ENCODE assay signal across 26 cellular contexts in the genomic region with DNA sequence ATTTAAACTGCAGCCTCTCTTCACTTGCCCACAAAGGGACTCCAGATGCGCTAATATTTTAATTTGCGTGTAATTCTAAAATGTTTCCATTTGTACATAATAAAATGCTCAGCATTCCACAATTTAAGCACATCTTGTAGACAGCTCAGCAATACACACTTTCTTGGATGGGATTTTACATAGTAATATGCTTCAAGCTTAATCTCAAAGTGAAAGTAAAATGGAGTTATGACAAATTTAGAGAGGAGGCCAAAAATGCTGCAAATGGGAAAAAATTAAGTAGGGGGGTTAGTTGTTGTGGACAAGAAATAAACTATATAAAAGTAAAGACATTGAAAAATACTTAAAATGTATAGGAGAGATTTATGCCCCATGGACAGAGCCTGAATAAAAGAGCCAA.
DNase-seq lines count a peak whose midpoint lies in the region; ATAC-seq and TF ChIP-seq lines count a peak whose summit lies in the region.
"Had no signal": no experiment of that assay in that cellular context is flagged by ENCODE, and none has a peak within 500 bp of the region (broad histone marks: within the 10 kb centered on the region; RNA-seq: fewer than 3 reads in every experiment).

No MANE protein-coding gene starts in this region.

- DNase-seq in AG08395 (ENCODE audit: low spot score), result peak; percentile 5
- peak; percentile 48 for DNase-seq in NCI-H69 (lab: John Stamatoyannopoulos, UW)
- DNase-seq in fibroblast of lung (ENCODE audit: low read depth in 2 of 2), result peak in 1 of 2 donors; percentile 36
- no peak for DNase-seq in sigmoid colon
- DNase-seq in NCI-H1105 (lab: John Stamatoyannopoulos, UW), result no peak
- no peak for DNase-seq in activated naive CD4-positive, alpha-beta T cell (lab: John Stamatoyannopoulos, UW)
- DNase-seq: activated B cell treated with CpG ODN at 0.5 μM for 24 hours; activated CD4-positive, alpha-beta memory T cell treated with anti-CD3 and anti-CD28 coated beads, Interleukin-2, amount 10 ng/mL, durations not matched to agents 7 days and 5 days; activated gamma-delta T cell treated with Interleukin-2 at 50 U/mL for 16 hours; CD4-positive, alpha-beta memory T cell; colonic mucosa; GDM1; heart right ventricle; left colon; mesendoderm; natural killer cell; NCI-H1105 treated with DMSO at 0.1 percent for 48 hours; NCI-H2081; NCI-H345; T-helper 9 cell had no signal

- H3K4me1 ChIP-seq in fibroblast of lung (ENCODE audit: control insufficient read depth, extremely low read depth, insufficient read depth, low read length) (no peaks in the 10 kb centered on the region), sigmoid colon (peaks cover 0 to 56% (median 25%) of the 10 kb centered on the region in 4 donors)
- H3K4me1 ChIP-seq: breast epithelium, colonic mucosa, heart right ventricle, vagina had no signal

- WGBS in sigmoid colon, 2 donors, result 91 to 93% methylated on average over 2 of the region's 2 CpGs

- no peaks in the 10 kb centered on the region for H3K79me2 ChIP-seq in fibroblast of lung (ENCODE audit: control insufficient read depth, insufficient read depth, low read length)

- no peak overlapping the region for H3K27ac ChIP-seq in fibroblast of lung (ENCODE audit: insufficient read depth, low read length)
- peak overlapping the region; percentile 33 to 84 (median 76) for H3K27ac ChIP-seq in sigmoid colon
- H3K27ac ChIP-seq: breast epithelium, colonic mucosa, heart right ventricle, right atrium auricular region, vagina had no signal

- no peak for TF ChIP-seq EP300 in sigmoid colon (IDR thresholded peaks at IDR 0.05)

- H4K20me1 ChIP-seq in fibroblast of lung (ENCODE audit: control insufficient read depth, extremely low read depth, insufficient read depth, low read length), result no peaks in the 10 kb centered on the region

- no peak overlapping the region for H3K9ac ChIP-seq in fibroblast of lung (ENCODE audit: insufficient read depth, low read length)

- TF ChIP-seq POLR2A in sigmoid colon (IDR thresholded peaks at IDR 0.05), result no peak

- H3K36me3 ChIP-seq in fibroblast of lung (ENCODE audit: control insufficient read depth, insufficient read depth, low read length), result no peaks in the 10 kb centered on the region
- no peaks in the 10 kb centered on the region for H3K36me3 ChIP-seq in sigmoid colon
- H3K36me3 ChIP-seq: breast epithelium, colonic mucosa, heart right ventricle, right atrium auricular region, vagina had no signal

- intact Hi-C loops in sigmoid colon (cut with DNase I), result no loop called here

- ATAC-seq in HG03097 (IDR thresholded peaks at IDR 0.05; ENCODE audit: low FRiP score, unreplicated experiment) (no peak), HG03039 (IDR thresholded peaks at IDR 0.05; ENCODE audit: unreplicated experiment) (no peak)
- ATAC-seq: HCT116, left colon, natural killer cell had no signal

- TF ChIP-seq CTCF in fibroblast of lung (conservative IDR thresholded peaks at IDR 0.05 in 1 of 2, IDR thresholded peaks at IDR 0.05 in 1 of 2; ENCODE audit: low read depth in 1 of 2, low read length in 2 of 2) (no peak), sigmoid colon (IDR thresholded peaks at IDR 0.05) (no peak)

- peak overlapping the region; percentile 17 for H3K4me2 ChIP-seq in fibroblast of lung (ENCODE audit: extremely low read depth, insufficient read depth, low read length)

- H2AFZ ChIP-seq in fibroblast of lung (ENCODE audit: low read length), result no peak overlapping the region

- no peaks in the 10 kb centered on the region for H3K27me3 ChIP-seq in fibroblast of lung (ENCODE audit: control insufficient read depth, insufficient read depth, low read length)
- H3K27me3 ChIP-seq in sigmoid colon, result no peaks in the 10 kb centered on the region
- H3K27me3 ChIP-seq: breast epithelium, colonic mucosa, right atrium auricular region, vagina had no signal

- H3K4me3 ChIP-seq in fibroblast of lung (replicated peaks in 1 of 4; ENCODE audit: control extremely low read depth in 1 of 4, insufficient read depth in 1 of 4, low read depth in 3 of 4, low read length in 4 of 4), result peak overlapping the region in 1 of 4 experiments; percentile 46
- peak overlapping the region; percentile 7 to 37 (median 20) for H3K4me3 ChIP-seq in sigmoid colon
- H3K4me3 ChIP-seq: colonic mucosa, vagina had no signal

- H3K9me3 ChIP-seq in fibroblast of lung (ENCODE audit: control insufficient read depth, insufficient read depth, low read depth, low read length) (no peaks in the 10 kb centered on the region), sigmoid colon (no peaks in the 10 kb centered on the region)
- H3K9me3 ChIP-seq: breast epithelium, colonic mucosa, heart right ventricle, right atrium auricular region, vagina had no signal

Comparison
In these comparisons a context has a peak if more than half of its experiments do, and no peak if none do; other contexts are left out.
1. DNase-seq: peak in AG08395 (single experiment) and NCI-H69 (single experiment); none in sigmoid colon (single experiment), NCI-H1105 (single experiment) and activated naive CD4-positive, alpha-beta T cell (0 of 4).